18 cellular contexts compared by ENCODE assay signal in the genomic region with DNA sequence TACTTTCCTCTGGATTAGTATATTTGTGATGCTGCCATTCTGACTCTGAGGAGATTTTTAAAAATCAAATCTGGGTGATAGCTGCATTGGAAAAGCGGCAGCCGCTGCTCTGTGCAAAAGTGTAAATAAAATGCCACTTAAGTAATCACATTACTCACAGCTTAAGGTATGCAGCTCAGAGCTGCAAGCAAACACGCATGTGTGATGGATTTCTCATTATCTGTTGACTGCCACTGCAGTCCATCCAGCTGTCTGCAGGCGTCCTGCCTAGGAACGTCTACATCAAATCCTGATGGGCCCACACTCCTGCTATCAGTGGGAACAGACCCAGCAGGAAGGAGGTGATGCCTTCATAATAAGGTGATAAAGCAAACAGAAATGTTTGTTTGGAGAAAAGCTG.
DNase-seq lines count a peak whose midpoint lies in the region; ATAC-seq and TF ChIP-seq lines count a peak whose summit lies in the region.
"Had no signal": no experiment of that assay in that cellular context is flagged by ENCODE, and none has a peak within 500 bp of the region (broad histone marks: within the 10 kb centered on the region; RNA-seq: fewer than 3 reads in every experiment).

No MANE protein-coding gene starts in this region.

- H3K4me3 ChIP-seq in AG04450 (ENCODE audit: low read depth, low read length) (no peak overlapping the region), left ventricle myocardium inferior (peak overlapping the region; percentile 33), suprapubic skin (no peak overlapping the region)
- H3K4me3 ChIP-seq: dorsolateral prefrontal cortex had no signal

- H3K27me3 Mint-ChIP-seq in HFFc6 (ENCODE audit: insufficient read depth) = peaks cover 4% of the 10 kb centered on the region

- POLR2A ChIA-PET in AG04450 (lab: Yijun Ruan, JAX) = no interaction called here

- H3K4me1 ChIP-seq in left ventricle myocardium inferior = peaks cover 31% of the 10 kb centered on the region
- H3K4me1 ChIP-seq in suprapubic skin = no peaks in the 10 kb centered on the region

- intact Hi-C loops in left ventricle myocardium inferior (cut with micrococcal nuclease) = no loop called here

- no peak for TF ChIP-seq POLR2A in suprapubic skin (IDR thresholded peaks at IDR 0.05)

- H3K36me3 ChIP-seq in left ventricle myocardium inferior (no peaks in the 10 kb centered on the region), suprapubic skin (no peaks in the 10 kb centered on the region)

- no peak for ATAC-seq in GM21529 (IDR thresholded peaks at IDR 0.05; ENCODE audit: unreplicated experiment)
- ATAC-seq in HG02973 (IDR thresholded peaks at IDR 0.05; ENCODE audit: unreplicated experiment) = no peak
- ATAC-seq: activated CD8-positive, alpha-beta T cell treated with anti-CD3 and anti-CD28 coated beads for 36 hours had no signal

- no peak for TF ChIP-seq CTCF in AG04450 (IDR thresholded peaks at IDR 0.05; ENCODE audit: low read depth, low read length)
- no peak for TF ChIP-seq CTCF in HFFc6 (IDR thresholded peaks at IDR 0.05)
- TF ChIP-seq CTCF in VCaP (conservative IDR thresholded peaks at IDR 0.05) = no peak
- TF ChIP-seq CTCF in left ventricle myocardium inferior (IDR thresholded peaks at IDR 0.05; ENCODE audit: borderline replicate concordance) = no peak
- TF ChIP-seq CTCF in suprapubic skin (IDR thresholded peaks at IDR 0.05) = no peak

- CTCF ChIA-PET in AG04450 (lab: Charles Lee) = interaction anchor here (1.1 to 2.5 kb wide), 2 partner anchors 31 to 38 kb away, joined by 3 to 19 read pairs; no protein-coding TSS in a partner anchor

- H3K4me1 Mint-ChIP-seq in HFFc6 (ENCODE audit: low read depth) = peaks cover 57% of the 10 kb centered on the region

- H3K27ac Mint-ChIP-seq in HFFc6 = no peak overlapping the region
- H3K27ac Mint-ChIP-seq: activated CD8-positive, alpha-beta T cell treated with anti-CD3 and anti-CD28 coated beads for 36 hours; activated T-helper 2 cell treated with anti-CD3 and anti-CD28 coated beads, Interferon-gamma antibody, Interleukin-2, Interleukin-4, amounts not matched to agents 10 μg/mL and 5 μg/mL and 100 μg/mL, durations not matched to agents 14 hours and 24 hours and 36 hours; mesothelial cell of epicardium had no signal

- H3K27ac ChIP-seq in AG04450 (ENCODE audit: low read depth, low read length) = peak overlapping the region; percentile 21
- peak overlapping the region; percentile 91 for H3K27ac ChIP-seq in VCaP
- peak overlapping the region; percentile 34 for H3K27ac ChIP-seq in left ventricle myocardium inferior (replicated peaks)
- no peak overlapping the region for H3K27ac ChIP-seq in suprapubic skin

- no peaks in the 10 kb centered on the region for H3K9me3 Mint-ChIP-seq in HFFc6
- H3K9me3 Mint-ChIP-seq: activated CD8-positive, alpha-beta T cell treated with anti-CD3 and anti-CD28 coated beads for 36 hours; activated T-helper 2 cell treated with anti-CD3 and anti-CD28 coated beads, Interferon-gamma antibody, Interleukin-2, Interleukin-4, amounts not matched to agents 10 μg/mL and 5 μg/mL and 100 μg/mL, durations not matched to agents 14 hours and 24 hours and 36 hours; mesothelial cell of epicardium had no signal

- H3K9me3 ChIP-seq in AG04450 (ENCODE audit: control insufficient read depth, insufficient read depth, low read length) = no peaks in the 10 kb centered on the region
- no peaks in the 10 kb centered on the region for H3K9me3 ChIP-seq in left ventricle myocardium inferior (replicated peaks)
- H3K9me3 ChIP-seq in suprapubic skin = no peaks in the 10 kb centered on the region

- 59% methylated on average over 5 of the region's 5 CpGs for WGBS in suprapubic skin

- peaks cover 4% of the 10 kb centered on the region; the same call in 1 of the 2 replicates for H3K36me3 Mint-ChIP-seq in HFFc6 (ENCODE audit: low read depth)
- H3K36me3 Mint-ChIP-seq: mesothelial cell of epicardium had no signal

- H3K27me3 ChIP-seq in AG04450 (ENCODE audit: control insufficient read depth, insufficient read depth, low read length) = peaks cover 3% of the 10 kb centered on the region
- no peaks in the 10 kb centered on the region for H3K27me3 ChIP-seq in left ventricle myocardium inferior (ENCODE audit: low read depth)
- H3K27me3 ChIP-seq in suprapubic skin = no peaks in the 10 kb centered on the region
- H3K27me3 ChIP-seq: dorsolateral prefrontal cortex had no signal

- TF ChIP-seq EP300 in suprapubic skin (IDR thresholded peaks at IDR 0.05) = no peak

- H3K4me3 Mint-ChIP-seq in HFFc6 = no peak overlapping the region
- H3K4me3 Mint-ChIP-seq: activated CD8-positive, alpha-beta T cell treated with anti-CD3 and anti-CD28 coated beads for 36 hours; mesothelial cell of epicardium had no signal

- DNase-seq in AG04450 (ENCODE audit: low read depth, low spot score) = no peak
- peak; percentile 9 for DNase-seq in HFFc6
- peak; percentile 25 for DNase-seq in left ventricle myocardium inferior
- no peak for DNase-seq in SW480 (ENCODE audit: low spot score)
- no peak for DNase-seq in suprapubic skin (ENCODE audit: low spot score in 2 of 2)
- DNase-seq: activated CD8-positive, alpha-beta T cell treated with anti-CD3 and anti-CD28 coated beads for 36 hours; amygdala; DMS79 treated with DMSO at 0.1 percent for 48 hours; H7; KG1; NCI-H1694; NCI-H748 treated with DMSO at 0.1 percent for 48 hours had no signal

Comparison
In these comparisons a context has a peak if more than half of its experiments do, and no peak if none do; other contexts are left out.
1. DNase-seq: peak in HFFc6 (single experiment) and left ventricle myocardium inferior (single experiment); none in AG04450 (single experiment), SW480 (single experiment) and suprapubic skin (0 of 2).